Comparison of ENCODE assay signal across 1 cellular context in the genomic region with DNA sequence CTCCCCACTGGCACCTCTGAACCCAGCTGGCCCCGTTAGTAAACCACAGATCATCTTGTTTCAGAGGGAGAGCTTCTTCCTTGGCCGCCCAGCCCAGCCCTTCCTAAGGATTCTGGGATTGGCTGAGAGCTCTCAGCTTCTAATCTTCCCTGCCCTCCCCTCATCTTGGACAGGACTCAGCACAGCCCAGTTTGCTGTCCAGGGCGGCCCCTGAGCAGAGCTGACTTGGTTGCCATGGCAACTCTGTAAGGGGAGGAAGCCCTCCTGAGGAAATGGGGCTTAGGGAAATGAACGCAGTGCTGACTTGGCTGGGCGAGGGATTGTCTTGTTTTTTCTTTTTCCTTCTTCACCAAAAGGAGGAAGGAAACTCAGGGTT.
TF ChIP-seq lines count a peak whose summit lies in the region.

No MANE protein-coding gene starts in this region.

TF ChIP-seq in GM23338, 12 proteins besides CTCF, POLR2A, EP300 and RAD21 (continued from another document):
- TF ChIP-seq, protein P1, sequence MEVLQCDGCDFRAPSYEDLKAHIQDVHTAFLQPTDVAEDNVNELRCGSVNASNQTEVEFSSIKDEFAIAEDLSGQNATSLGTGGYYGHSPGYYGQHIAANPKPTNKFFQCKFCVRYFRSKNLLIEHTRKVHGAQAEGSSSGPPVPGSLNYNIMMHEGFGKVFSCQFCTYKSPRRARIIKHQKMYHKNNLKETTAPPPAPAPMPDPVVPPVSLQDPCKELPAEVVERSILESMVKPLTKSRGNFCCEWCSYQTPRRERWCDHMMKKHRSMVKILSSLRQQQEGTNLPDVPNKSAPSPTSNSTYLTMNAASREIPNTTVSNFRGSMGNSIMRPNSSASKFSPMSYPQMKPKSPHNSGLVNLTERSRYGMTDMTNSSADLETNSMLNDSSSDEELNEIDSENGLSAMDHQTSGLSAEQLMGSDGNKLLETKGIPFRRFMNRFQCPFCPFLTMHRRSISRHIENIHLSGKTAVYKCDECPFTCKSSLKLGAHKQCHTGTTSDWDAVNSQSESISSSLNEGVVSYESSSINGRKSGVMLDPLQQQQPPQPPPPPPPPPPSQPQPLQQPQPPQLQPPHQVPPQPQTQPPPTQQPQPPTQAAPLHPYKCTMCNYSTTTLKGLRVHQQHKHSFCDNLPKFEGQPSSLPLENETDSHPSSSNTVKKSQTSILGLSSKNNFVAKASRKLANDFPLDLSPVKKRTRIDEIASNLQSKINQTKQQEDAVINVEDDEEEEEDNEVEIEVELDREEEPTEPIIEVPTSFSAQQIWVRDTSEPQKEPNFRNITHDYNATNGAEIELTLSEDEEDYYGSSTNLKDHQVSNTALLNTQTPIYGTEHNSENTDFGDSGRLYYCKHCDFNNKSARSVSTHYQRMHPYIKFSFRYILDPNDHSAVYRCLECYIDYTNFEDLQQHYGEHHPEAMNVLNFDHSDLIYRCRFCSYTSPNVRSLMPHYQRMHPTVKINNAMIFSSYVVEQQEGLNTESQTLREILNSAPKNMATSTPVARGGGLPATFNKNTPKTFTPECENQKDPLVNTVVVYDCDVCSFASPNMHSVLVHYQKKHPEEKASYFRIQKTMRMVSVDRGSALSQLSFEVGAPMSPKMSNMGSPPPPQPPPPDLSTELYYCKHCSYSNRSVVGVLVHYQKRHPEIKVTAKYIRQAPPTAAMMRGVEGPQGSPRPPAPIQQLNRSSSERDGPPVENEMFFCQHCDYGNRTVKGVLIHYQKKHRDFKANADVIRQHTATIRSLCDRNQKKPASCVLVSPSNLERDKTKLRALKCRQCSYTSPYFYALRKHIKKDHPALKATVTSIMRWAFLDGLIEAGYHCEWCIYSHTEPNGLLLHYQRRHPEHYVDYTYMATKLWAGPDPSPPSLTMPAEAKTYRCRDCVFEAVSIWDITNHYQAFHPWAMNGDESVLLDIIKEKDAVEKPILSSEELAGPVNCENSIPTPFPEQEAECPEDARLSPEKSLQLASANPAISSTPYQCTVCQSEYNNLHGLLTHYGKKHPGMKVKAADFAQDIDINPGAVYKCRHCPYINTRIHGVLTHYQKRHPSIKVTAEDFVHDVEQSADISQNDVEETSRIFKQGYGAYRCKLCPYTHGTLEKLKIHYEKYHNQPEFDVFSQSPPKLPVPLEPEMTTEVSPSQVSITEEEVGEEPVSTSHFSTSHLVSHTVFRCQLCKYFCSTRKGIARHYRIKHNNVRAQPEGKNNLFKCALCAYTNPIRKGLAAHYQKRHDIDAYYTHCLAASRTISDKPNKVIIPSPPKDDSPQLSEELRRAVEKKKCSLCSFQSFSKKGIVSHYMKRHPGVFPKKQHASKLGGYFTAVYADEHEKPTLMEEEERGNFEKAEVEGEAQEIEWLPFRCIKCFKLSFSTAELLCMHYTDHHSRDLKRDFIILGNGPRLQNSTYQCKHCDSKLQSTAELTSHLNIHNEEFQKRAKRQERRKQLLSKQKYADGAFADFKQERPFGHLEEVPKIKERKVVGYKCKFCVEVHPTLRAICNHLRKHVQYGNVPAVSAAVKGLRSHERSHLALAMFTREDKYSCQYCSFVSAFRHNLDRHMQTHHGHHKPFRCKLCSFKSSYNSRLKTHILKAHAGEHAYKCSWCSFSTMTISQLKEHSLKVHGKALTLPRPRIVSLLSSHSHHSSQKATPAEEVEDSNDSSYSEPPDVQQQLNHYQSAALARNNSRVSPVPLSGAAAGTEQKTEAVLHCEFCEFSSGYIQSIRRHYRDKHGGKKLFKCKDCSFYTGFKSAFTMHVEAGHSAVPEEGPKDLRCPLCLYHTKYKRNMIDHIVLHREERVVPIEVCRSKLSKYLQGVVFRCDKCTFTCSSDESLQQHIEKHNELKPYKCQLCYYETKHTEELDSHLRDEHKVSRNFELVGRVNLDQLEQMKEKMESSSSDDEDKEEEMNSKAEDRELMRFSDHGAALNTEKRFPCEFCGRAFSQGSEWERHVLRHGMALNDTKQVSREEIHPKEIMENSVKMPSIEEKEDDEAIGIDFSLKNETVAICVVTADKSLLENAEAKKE (CRISPR knock-in tag; IDR thresholded peaks at IDR 0.05), result no peak
- no peak for TF ChIP-seq POLR2AphosphoS5 (IDR thresholded peaks at IDR 0.05; ENCODE audit: low read depth)
- no peak for TF ChIP-seq EZH2phosphoT487 (IDR thresholded peaks at IDR 0.05; ENCODE audit: unreplicated experiment)
- TF ChIP-seq, protein P2, sequence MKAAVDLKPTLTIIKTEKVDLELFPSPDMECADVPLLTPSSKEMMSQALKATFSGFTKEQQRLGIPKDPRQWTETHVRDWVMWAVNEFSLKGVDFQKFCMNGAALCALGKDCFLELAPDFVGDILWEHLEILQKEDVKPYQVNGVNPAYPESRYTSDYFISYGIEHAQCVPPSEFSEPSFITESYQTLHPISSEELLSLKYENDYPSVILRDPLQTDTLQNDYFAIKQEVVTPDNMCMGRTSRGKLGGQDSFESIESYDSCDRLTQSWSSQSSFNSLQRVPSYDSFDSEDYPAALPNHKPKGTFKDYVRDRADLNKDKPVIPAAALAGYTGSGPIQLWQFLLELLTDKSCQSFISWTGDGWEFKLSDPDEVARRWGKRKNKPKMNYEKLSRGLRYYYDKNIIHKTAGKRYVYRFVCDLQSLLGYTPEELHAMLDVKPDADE (IDR thresholded peaks at IDR 0.05), result no peak
- no peak for TF ChIP-seq ZNF331 (CRISPR knock-in tag; IDR thresholded peaks at IDR 0.05; ENCODE audit: low read depth)
- TF ChIP-seq STAT1 (IDR thresholded peaks at IDR 0.05; ENCODE audit: unreplicated experiment), result no peak
TF ChIP-seq in GM23338: peak in this region for 0.
